In the genomic region with DNA sequence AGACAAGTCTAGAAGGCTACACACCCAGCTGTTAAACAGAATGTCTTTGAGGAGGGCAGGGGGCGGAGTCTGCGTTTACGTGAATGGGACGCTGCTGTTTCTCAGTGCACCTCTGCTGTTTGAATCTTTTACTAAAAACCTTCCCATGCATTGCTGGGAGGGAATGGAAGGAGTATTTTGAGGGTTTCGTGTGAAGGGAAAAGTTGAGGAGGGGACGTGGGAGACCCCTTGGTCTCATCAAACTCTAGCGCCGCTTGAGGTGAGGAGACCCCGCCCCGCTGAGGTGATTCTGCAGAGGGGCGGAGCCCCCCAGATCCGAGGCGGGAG, we compare ENCODE assay signal across 8 cellular contexts. TPM values are rescaled to one million over a fixed set of nuclear protein-coding genes. Genes with fewer than 3 reads are reported as not detected.
DNase-seq lines count a peak whose midpoint lies in the region; ATAC-seq, FAIRE-seq and TF ChIP-seq lines count a peak whose summit lies in the region.

No MANE protein-coding gene starts in this region.

- WGBS in A549 (ENCODE audit: missing lambda C conversion rate): under 1% methylated on average over 11 of the region's 13 CpGs
- 1% methylated on average over 11 of the region's 13 CpGs for WGBS in right lobe of liver (ENCODE audit: insufficient coverage, low coverage, low lambda C conversion rate, missing lambda C conversion rate)
- WGBS in transverse colon (ENCODE audit: low coverage in 1 of 2), 2 donors: 0 to 2% methylated on average over 5 to 13 of the region's 13 CpGs

- no TSS peak for BruUV-seq in MCF 10A (replicated peaks; lab: Mats Ljungman, UMichigan)

- H3K27me3 ChIP-seq in NT2/D1 (ENCODE audit: insufficient read depth, insufficient read length) (no peaks in the 10 kb centered on the region), right lobe of liver (no peaks in the 10 kb centered on the region), transverse colon (no peaks in the 10 kb centered on the region)

- H3K9me3 Mint-ChIP-seq in MCF 10A (ENCODE audit: unreplicated experiment): no peaks in the 10 kb centered on the region

- TF ChIP-seq POLR2A in A549 (IDR thresholded peaks at IDR 0.05; ENCODE audit: low read length) (0 out of 2 replicates have a peak, but pooled peaks have one; percentile 31), right lobe of liver (IDR thresholded peaks at IDR 0.05) (no peak), transverse colon (IDR thresholded peaks at IDR 0.05) (no peak)

- H3K27ac ChIP-seq in A549: peak overlapping the region; percentile 83 to 89
- H3K27ac ChIP-seq in right lobe of liver: peak overlapping the region; percentile 38 to 93 (median 90)
- H3K27ac ChIP-seq in transverse colon: peak overlapping the region; percentile 96 to 99 (median 98)

- TF ChIP-seq CTCF in A549 (IDR thresholded peaks at IDR 0.05) (no peak), MCF 10A (IDR thresholded peaks at IDR 0.05; ENCODE audit: unreplicated experiment) (no peak), right lobe of liver (IDR thresholded peaks at IDR 0.05) (no peak), transverse colon (IDR thresholded peaks at IDR 0.05) (no peak)

- H3K27me3 Mint-ChIP-seq in MCF 10A (ENCODE audit: insufficient read depth, unreplicated experiment): no peaks in the 10 kb centered on the region

- peak overlapping the region; percentile 95 for H3K27ac Mint-ChIP-seq in MCF 10A (ENCODE audit: low read depth, unreplicated experiment)

- H3K4me3 ChIP-seq in A549 (peak overlapping the region; percentile 47), NT2/D1 (ENCODE audit: insufficient read length, low read depth) (peak overlapping the region; percentile 41), right lobe of liver (peak overlapping the region; percentile 71 to 92 (median 72)), transverse colon (peak overlapping the region; percentile 36 to 90 (median 86))

- no peak for FAIRE-seq in A549 (lab: Jason Lieb, UNC)

- no peaks in the 10 kb centered on the region for H3K9me3 ChIP-seq in A549
- no peaks in the 10 kb centered on the region for H3K9me3 ChIP-seq in NT2/D1 (ENCODE audit: insufficient read depth, low read length)
- H3K9me3 ChIP-seq in right lobe of liver: no peaks in the 10 kb centered on the region
- H3K9me3 ChIP-seq in transverse colon: no peaks in the 10 kb centered on the region

- POLR2A ChIA-PET in A549 (lab: Yijun Ruan, JAX) (interaction anchor here (0.6 to 1.5 kb wide), 5 partner anchors 14 to 104 kb away, joined by 3 to 5 read pairs (median 4); no protein-coding TSS in a partner anchor), MCF 10A (lab: Yijun Ruan, JAX) (interaction anchor here (0.8 to 6.2 kb wide), 15 partner anchors 10 to 110 kb away, joined by 3 to 103 read pairs (median 10); no protein-coding TSS in a partner anchor)

- peaks cover 24% of the 10 kb centered on the region for H3K4me1 Mint-ChIP-seq in MCF 10A (ENCODE audit: insufficient read depth, unreplicated experiment)

- TF ChIP-seq RAD21 in A549 (conservative IDR thresholded peaks at IDR 0.05 in 1 of 2, IDR thresholded peaks at IDR 0.05 in 1 of 2): no peak

- peaks cover 6% of the 10 kb centered on the region for H3K36me3 Mint-ChIP-seq in MCF 10A (ENCODE audit: insufficient read depth, unreplicated experiment)

- peak overlapping the region; percentile 39 for H3K9ac ChIP-seq in NT2/D1 (ENCODE audit: insufficient read length, low read depth)

- DNase-seq in A549 (ENCODE audit: low read depth in 1 of 2, low spot score in 1 of 2) (peak in 1 of 2 experiments; percentile 52), NT2/D1 (ENCODE audit: low read depth, low spot score) (no peak), MCF 10A (ENCODE audit: unreplicated experiment) (no peak), right lobe of liver (no peak), transverse colon (peak; percentile 87), pons (ENCODE audit: low spot score) (no peak)

- H3K4me1 ChIP-seq in A549 (peaks cover 30% of the 10 kb centered on the region), NT2/D1 (ENCODE audit: insufficient read depth, insufficient read length) (peaks cover 4% of the 10 kb centered on the region), right lobe of liver (peaks cover 0 to 7% (median 3%) of the 10 kb centered on the region in 4 donors), transverse colon (peaks cover 3 to 38% (median 25%) of the 10 kb centered on the region in 4 donors)

- TF ChIP-seq EP300 in A549 (IDR thresholded peaks at IDR 0.05) (no peak), transverse colon (IDR thresholded peaks at IDR 0.05; ENCODE audit: low read depth) (no peak)

- in situ Hi-C loops in transverse colon (cut with MboI; ENCODE audit: low pct_ligation_motif_present in 1 of 4, low pct_unique_long_range_greater_than_20kb in 1 of 4, low sequenced_read_pairs in 3 of 4): no loop called here

- peak overlapping the region; percentile 44 for H3K4me2 ChIP-seq in A549

- intact Hi-C loops in MCF 10A (cut with micrococcal nuclease) (loop anchor here (1.0 kb wide), 1 partner anchor 40 kb away; no protein-coding TSS in a partner anchor), right lobe of liver (cut with DNase I) (no loop called here), transverse colon (cut with DNase I; ENCODE audit: low total_unique reads) (no loop called here)

- H3K4me3 Mint-ChIP-seq in MCF 10A (ENCODE audit: unreplicated experiment): peak overlapping the region; percentile 88

- ATAC-seq in A549 (peak; percentile 60 to 64), GM18520 (IDR thresholded peaks at IDR 0.05; ENCODE audit: unreplicated experiment) (peak; percentile 34), HG03025 (IDR thresholded peaks at IDR 0.05; ENCODE audit: low FRiP score, unreplicated experiment) (peak; percentile 49), right lobe of liver (peak; percentile 8 to 39 (median 20))

- H3K36me3 ChIP-seq in NT2/D1 (ENCODE audit: insufficient read depth, insufficient read length, low read length) (peaks cover 27% of the 10 kb centered on the region), right lobe of liver (no peaks in the 10 kb centered on the region), transverse colon (no peaks in the 10 kb centered on the region)

- CTCF ChIA-PET in A549 (lab: Yijun Ruan, JAX) (interaction anchor here (1.2 to 4.5 kb wide), 3 partner anchors 33 to 110 kb away, joined by 3 to 18 read pairs (median 17); no protein-coding TSS in a partner anchor), MCF 10A (lab: Yijun Ruan, JAX) (interaction anchor here (0.7 kb wide), 2 partner anchors 64 to 224 kb away, joined by 3 read pairs; no protein-coding TSS in a partner anchor)

TF ChIP-seq in A549, 52 proteins besides CTCF, POLR2A, EP300 and RAD21:
- TF ChIP-seq PHF8 (IDR thresholded peaks at IDR 0.05; ENCODE audit: borderline replicate concordance, low read depth) (no peak), RNF2 (IDR thresholded peaks at IDR 0.05; ENCODE audit: borderline replicate concordance, low read depth) (no peak), NR3C1 (IDR thresholded peaks at IDR 0.05) (no peak), GATA3 (IDR thresholded peaks at IDR 0.05; ENCODE audit: borderline replicate concordance) (no peak), JUNB (IDR thresholded peaks at IDR 0.05) (no peak), HMGXB4 (CRISPR knock-in tag; IDR thresholded peaks at IDR 0.05; ENCODE audit: borderline replicate concordance) (no peak), ZSCAN20 (CRISPR knock-in tag; IDR thresholded peaks at IDR 0.05) (no peak), POLR2AphosphoS2 (conservative IDR thresholded peaks at IDR 0.05; ENCODE audit: low read length) (no peak), ZFP36 (IDR thresholded peaks at IDR 0.05; ENCODE audit: borderline replicate concordance, partially characterized antibody) (no peak), CEBPB (IDR thresholded peaks at IDR 0.05) (no peak), RFX5 (IDR thresholded peaks at IDR 0.05) (no peak), ATOH8 (CRISPR knock-in tag; IDR thresholded peaks at IDR 0.05; ENCODE audit: low read depth) (no peak), SMC3 (IDR thresholded peaks at IDR 0.05) (no peak)
- TF ChIP-seq, protein P1, sequence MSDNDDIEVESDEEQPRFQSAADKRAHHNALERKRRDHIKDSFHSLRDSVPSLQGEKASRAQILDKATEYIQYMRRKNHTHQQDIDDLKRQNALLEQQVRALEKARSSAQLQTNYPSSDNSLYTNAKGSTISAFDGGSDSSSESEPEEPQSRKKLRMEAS (IDR thresholded peaks at IDR 0.05): no peak; the same call in 1 of the 2 replicates

RNA-seq across cellular contexts. Expression of gene VCL, which starts 0.5 kb away (rescaled TPM):
- polyA plus RNA-seq in A549 (2011; rRNA removed) (101 and 112 TPM in 2 replicates), A549 (2017; fragmentation: RNase III; extraction: RNeasy Plus Mini Kit Qiagen cat#74134 plus additional on column Dnase treatment) (111 to 119 TPM (median 112 TPM) in 3 replicates)
- 42.5 and 49.4 TPM in 2 replicates for polyA plus RNA-seq in A549 (2012; cell fraction: cytosol; rRNA removed)
- 139 and 188 TPM in 2 replicates for polyA plus RNA-seq in A549 (2012; cell fraction: nucleus; rRNA removed)
- 89.4 and 90.1 TPM in 2 replicates for polyA minus RNA-seq in A549 (2011; rRNA and poly(A)+ RNA removed)
- total RNA-seq in MCF 10A (2022) (90.2 and 90.9 TPM in 2 replicates), right lobe of liver (10 to 100 TPM; 13.2 to 58.9 (median 27.5) TPM), transverse colon (100 to 1,000 TPM in 3 of 4 donors, 10 to 100 TPM in 1; 96.1 to 133 (median 120) TPM)
